8 cellular contexts compared by ENCODE assay signal in the genomic region with DNA sequence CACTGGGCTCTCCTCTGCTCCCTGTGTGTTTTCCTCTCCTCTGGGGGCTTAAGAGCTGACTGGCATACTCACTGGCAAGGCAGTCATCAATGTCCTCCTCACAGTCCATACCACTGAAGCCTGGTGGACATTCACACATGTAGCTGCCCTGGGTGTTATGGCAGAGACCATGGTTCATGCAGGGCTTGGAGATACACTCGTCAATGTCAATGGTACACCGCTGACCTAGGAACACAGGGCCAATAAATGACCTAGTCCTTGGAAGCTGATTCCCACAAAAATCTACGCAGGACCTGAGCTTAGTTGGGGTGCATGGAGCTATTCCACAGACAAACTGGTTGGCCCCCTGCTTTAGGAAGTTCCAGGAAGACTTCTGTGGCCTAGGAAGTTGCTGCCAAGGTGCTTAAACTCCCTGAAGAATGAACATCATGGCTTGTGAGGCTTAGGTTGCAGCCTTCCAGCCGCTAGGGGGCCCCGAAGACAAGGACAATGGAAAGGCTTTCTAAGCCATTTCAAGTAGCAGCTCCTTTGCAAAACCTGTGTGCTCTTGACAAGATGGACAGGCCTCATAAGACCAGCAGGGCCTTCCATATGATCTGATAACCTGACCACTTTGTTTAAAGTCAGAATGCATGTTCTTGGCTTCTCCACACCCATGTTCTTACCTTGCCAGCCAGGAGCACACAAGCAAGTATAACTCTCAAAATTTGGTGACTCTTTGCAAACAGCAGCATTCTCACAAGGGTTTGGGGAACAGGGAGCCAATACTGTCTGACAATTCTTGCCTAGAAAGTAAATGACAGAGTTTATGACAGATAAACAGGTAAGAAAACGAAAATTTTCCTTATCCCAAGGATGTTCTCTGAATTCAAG. TPM values are rescaled to one million over a fixed set of nuclear protein-coding genes. Genes with fewer than 3 reads are reported as not detected.
A peak's percentile ranks its signal among the peaks of the same experiment; 100 is the strongest.
DNase-seq lines count a peak whose midpoint lies in the region; ATAC-seq, FAIRE-seq and TF ChIP-seq lines count a peak whose summit lies in the region.

No MANE protein-coding gene starts in this region.

- intact Hi-C loops in dorsolateral prefrontal cortex (cut with DNase I) = no loop called here

- TF ChIP-seq CTCF in dorsolateral prefrontal cortex (IDR thresholded peaks at IDR 0.05 in 54 of 56, conservative IDR thresholded peaks at IDR 0.05 in 2 of 56; ENCODE audit: low read depth in 1 of 56, partially characterized antibody in 56 of 56) = peak; percentile 36 to 86 (median 78)

- DNase-seq in GM12892 (ENCODE audit: insufficient read length) = no peak
- peak; percentile 74 for DNase-seq in NCI-H69 (lab: John Stamatoyannopoulos, UW)
- DNase-seq in activated CD4-positive, alpha-beta T cell treated with anti-CD3 and anti-CD28 coated beads, Interleukin-2, amount 50 U/mL, for 24 hours (ENCODE audit: low read depth in 1 of 2, low spot score in 1 of 2) = peak; percentile 49 to 59
- DNase-seq in dorsolateral prefrontal cortex = peak; percentile 63 to 84 (median 75)
- peak; percentile 86 for DNase-seq in medulla oblongata (ENCODE audit: extremely low spot score)
- peak; percentile 45 for DNase-seq in stimulated activated CD8-positive, alpha-beta memory T cell treated with anti-CD3 and anti-CD28 coated beads, Interleukin-15, amount 100 ng/mL, for 1 hour (ENCODE audit: low read depth)

- peak overlapping the region in 1 of 59 donors; percentile 15 for H3K27ac ChIP-seq in dorsolateral prefrontal cortex

- no peaks in the 10 kb centered on the region for H3K27me3 ChIP-seq in dorsolateral prefrontal cortex

- ATAC-seq in HG03439 (IDR thresholded peaks at IDR 0.05; ENCODE audit: unreplicated experiment) (peak; percentile 75), HG03469 (IDR thresholded peaks at IDR 0.05; ENCODE audit: unreplicated experiment) (no peak)

- FAIRE-seq in GM12892 (lab: Jason Lieb, UNC) = peak; percentile 82

- TF ChIP-seq POLR2A in GM12892 (IDR thresholded peaks at IDR 0.05; ENCODE audit: low read depth, low read length) = no peak

- H3K4me3 ChIP-seq in dorsolateral prefrontal cortex = no peak overlapping the region

RNA-seq across cellular contexts. Expression of a gene that starts 52.3 kb away (rescaled TPM):
- not detected for polyA plus RNA-seq in GM12892 (2012; ENCODE audit: missing spikeins)
- total RNA-seq in dorsolateral prefrontal cortex = not detected
